15 cellular contexts compared by ENCODE assay signal in genomic region chr13:110618780-110619179, GRCh38.
"Had no signal": no experiment of that assay in that cellular context is flagged by ENCODE, and none has a peak within 500 bp of the region (broad histone marks: within the 10 kb centered on the region; RNA-seq: fewer than 3 reads in every experiment).

No MANE protein-coding gene starts in this region.

- H3K9me3 Mint-ChIP-seq: activated naive CD4-positive, alpha-beta T cell treated with anti-CD3 and anti-CD28 coated beads, Interleukin-2, amount 50 U/mL, for 72 hours had no signal

- H3K4me3 Mint-ChIP-seq: activated CD4-positive, alpha-beta memory T cell treated with anti-CD3 and anti-CD28 coated beads for 36 hours; activated CD8-positive, alpha-beta memory T cell treated with anti-CD3 and anti-CD28 coated beads, Interleukin-2, amount 10 ng/mL, durations not matched to agents 7 days and 5 days had no signal

- H3K27me3 ChIP-seq: spleen, tibial nerve had no signal

- DNase-seq: activated CD4-positive, alpha-beta memory T cell treated with anti-CD3 and anti-CD28 coated beads for 36 hours; activated CD8-positive, alpha-beta memory T cell treated with anti-CD3 and anti-CD28 coated beads, Interleukin-2, amount 10 ng/mL, durations not matched to agents 7 days and 5 days; activated T-cell treated with anti-CD3 and anti-CD28 coated beads, Interleukin-2, amount 50 U/mL, for 1 hour; amniotic stem cell; central memory CD4-positive, alpha-beta T cell; hippocampal formation; SK-N-SH; spleen; stimulated activated CD4-positive, alpha-beta T cell treated with anti-CD3 and anti-CD28 coated beads, Interleukin-2, amount 100 ng/mL, for 24 hours; substantia nigra; T-helper 1 cell had no signal

- H3K27ac Mint-ChIP-seq: activated CD4-positive, alpha-beta memory T cell treated with anti-CD3 and anti-CD28 coated beads for 36 hours; activated CD8-positive, alpha-beta memory T cell treated with anti-CD3 and anti-CD28 coated beads, Interleukin-2, amount 10 ng/mL, durations not matched to agents 7 days and 5 days; activated naive CD4-positive, alpha-beta T cell treated with anti-CD3 and anti-CD28 coated beads, Interleukin-2, amount 50 U/mL, for 72 hours had no signal

- H3K9ac ChIP-seq: SK-N-SH had no signal

- H3K27me3 Mint-ChIP-seq: activated CD4-positive, alpha-beta memory T cell treated with anti-CD3 and anti-CD28 coated beads for 36 hours; activated CD8-positive, alpha-beta memory T cell treated with anti-CD3 and anti-CD28 coated beads, Interleukin-2, amount 10 ng/mL, durations not matched to agents 7 days and 5 days had no signal

- H3K9me3 ChIP-seq: prostate gland, SK-N-SH, tibial nerve had no signal

- H3K4me3 ChIP-seq: coronary artery, prostate gland, spleen, tibial nerve had no signal

- H3K27ac ChIP-seq: coronary artery had no signal
